ENCODE assay signal across 11 cellular contexts in genomic region chr3:98972155-98972554, GRCh38.
A peak's percentile ranks its signal among the peaks of the same experiment; 100 is the strongest.
DNase-seq lines count a peak whose midpoint lies in the region; ATAC-seq and TF ChIP-seq lines count a peak whose summit lies in the region.
"Had no signal": no experiment of that assay in that cellular context is flagged by ENCODE, and none has a peak within 500 bp of the region (broad histone marks: within the 10 kb centered on the region; RNA-seq: fewer than 3 reads in every experiment).

No MANE protein-coding gene starts in this region.

- H3K4me1 ChIP-seq in HCT116 (ENCODE audit: control insufficient read depth in 1 of 2, insufficient read depth in 2 of 2, low read length in 2 of 2), result peaks cover 73 to 86% of the 10 kb centered on the region in 2 experiments
- peaks cover 56% of the 10 kb centered on the region for H3K4me1 ChIP-seq in skeletal muscle satellite cell (ENCODE audit: control insufficient read depth, insufficient read depth, low read length)
- no peaks in the 10 kb centered on the region for H3K4me1 ChIP-seq in mucosa of descending colon (ENCODE audit: low read depth)
- H3K4me1 ChIP-seq: parathyroid adenoma, transverse colon had no signal

- ATAC-seq in HCT116 (no peak; the same call in 1 of the 2 replicates), mucosa of descending colon (no peak)

- no peaks in the 10 kb centered on the region for H3K27me3 ChIP-seq in HCT116 (ENCODE audit: insufficient read depth, low read length)
- H3K27me3 ChIP-seq in skeletal muscle satellite cell (ENCODE audit: control insufficient read depth, insufficient read depth, low read length), result no peaks in the 10 kb centered on the region
- H3K27me3 ChIP-seq: transverse colon had no signal

- H3K4me3 ChIP-seq in HCT116 (replicated peaks in 1 of 2; ENCODE audit: low read depth in 1 of 2, low read length in 2 of 2) (no peak overlapping the region), fibroblast of the aortic adventitia (ENCODE audit: low read depth, low read length) (no peak overlapping the region), skeletal muscle satellite cell (ENCODE audit: low read length) (no peak overlapping the region), mucosa of descending colon (no peak overlapping the region)
- H3K4me3 ChIP-seq: transverse colon had no signal

- no peaks in the 10 kb centered on the region for H3K36me3 ChIP-seq in HCT116 (ENCODE audit: control insufficient read depth in 1 of 2, insufficient read depth in 2 of 2, low read length in 2 of 2)
- no peaks in the 10 kb centered on the region for H3K36me3 ChIP-seq in skeletal muscle satellite cell (ENCODE audit: insufficient read depth, low read length)
- no peaks in the 10 kb centered on the region for H3K36me3 ChIP-seq in mucosa of descending colon (ENCODE audit: low read depth)
- H3K36me3 ChIP-seq: transverse colon had no signal

- peaks cover 82% of the 10 kb centered on the region for H3K79me2 ChIP-seq in HCT116 (ENCODE audit: insufficient read depth, low read length)
- H3K79me2 ChIP-seq: parathyroid adenoma had no signal

- TF ChIP-seq POLR2A in HCT116 (IDR thresholded peaks at IDR 0.05; ENCODE audit: borderline replicate concordance, extremely low read depth, insufficient read depth, insufficient read length), result no peak

- no peaks in the 10 kb centered on the region for H4K20me1 ChIP-seq in HCT116 (ENCODE audit: insufficient read depth)

- H3K9me3 ChIP-seq in HCT116 (ENCODE audit: control insufficient read depth in 1 of 2, insufficient read depth in 1 of 2, low read depth in 1 of 2, low read length in 2 of 2) (no peaks in the 10 kb centered on the region), skeletal muscle satellite cell (replicated peaks; ENCODE audit: low read length) (no peaks in the 10 kb centered on the region), mucosa of descending colon (no peaks in the 10 kb centered on the region)
- H3K9me3 ChIP-seq: transverse colon had no signal

- H3K9me2 ChIP-seq in HCT116 (ENCODE audit: insufficient read depth), result no peaks in the 10 kb centered on the region

- POLR2A ChIA-PET in HCT116 (lab: Charles Lee), result interaction anchor here (1.1 to 12.1 kb wide), 10 partner anchors 9 to 434 kb away, joined by 3 to 310 read pairs (median 7); partner anchors contain the start of gene DCBLD2

- DNase-seq in HCT116 (ENCODE audit: low read depth, low spot score), result peak; percentile 78
- DNase-seq in SW 1271 (lab: John Stamatoyannopoulos, UW), result peak; percentile 35 to 62
- peak; percentile 95 for DNase-seq in fibroblast of the aortic adventitia (ENCODE audit: low read depth)
- no peak for DNase-seq in COLO668 (lab: John Stamatoyannopoulos, UW; ENCODE audit: unreplicated experiment)
- no peak for DNase-seq in mucosa of descending colon
- DNase-seq in NCI-H2029 treated with DMSO at 0.1 percent for 48 hours (lab: John Stamatoyannopoulos, UW), result no peak
- DNase-seq: activated CD4-positive, alpha-beta T cell treated with anti-CD3 and anti-CD28 coated beads, Interleukin-2, amount 50 U/mL, for 4 hours; NCI-H446; transverse colon had no signal

- TF ChIP-seq CTCF in HCT116 (IDR thresholded peaks at IDR 0.05 in 2 of 3, conservative IDR thresholded peaks at IDR 0.05 in 1 of 3; ENCODE audit: borderline replicate concordance in 1 of 3, insufficient read depth in 1 of 3, low read depth in 2 of 3, low read length in 2 of 3) (no peak), fibroblast of the aortic adventitia (IDR thresholded peaks at IDR 0.05; ENCODE audit: insufficient read depth, low read length) (no peak), mucosa of descending colon (IDR thresholded peaks at IDR 0.05) (no peak)

- BruUV-seq in HCT116 (replicated peaks; lab: Mats Ljungman, UMichigan), result no TSS peak

- TF ChIP-seq RAD21 in HCT116 (IDR thresholded peaks at IDR 0.05; ENCODE audit: low read depth), result no peak

- RAD21 ChIA-PET in HCT116 (lab: Charles Lee; ENCODE audit: low non-redundant PET in 1 of 2, low total read pairs in 2 of 2, uncharacterized antibody in 2 of 2, unreplicated experiment in 2 of 2), result no interaction called here

- H3K27ac ChIP-seq in HCT116 (ENCODE audit: low read depth, low read length), result peak overlapping the region; percentile 97
- H3K27ac ChIP-seq: parathyroid adenoma, transverse colon had no signal

- no peak overlapping the region for H2AFZ ChIP-seq in HCT116 (ENCODE audit: low read depth, low read length, poor library complexity, severe bottlenecking)
- H2AFZ ChIP-seq: parathyroid adenoma had no signal

- CTCF ChIA-PET in HCT116 (lab: Charles Lee), result no interaction called here

- H3K9ac ChIP-seq in HCT116 (ENCODE audit: low read length) (peak overlapping the region; percentile 68), skeletal muscle satellite cell (ENCODE audit: low read depth, low read length) (peak overlapping the region; percentile 85)
- H3K9ac ChIP-seq: parathyroid adenoma had no signal

- intact Hi-C loops in HCT116 (cut with micrococcal nuclease), result no loop called here
- intact Hi-C loops in mucosa of descending colon (cut with DNase I, micrococcal nuclease), result no loop called here

- H3K4me2 ChIP-seq in HCT116 (ENCODE audit: low read length) (peak overlapping the region; percentile 56), skeletal muscle satellite cell (ENCODE audit: low read length) (peak overlapping the region; percentile 65)

TF ChIP-seq in HCT116, 20 proteins besides CTCF, POLR2A, EP300 and RAD21 (continues in another document):
- TF ChIP-seq EZH2 (IDR thresholded peaks at IDR 0.05) (no peak), FOSL1 (IDR thresholded peaks at IDR 0.05; ENCODE audit: low read depth) (0 out of 2 replicates have a peak, but pooled peaks have one; percentile 41), YY1 (IDR thresholded peaks at IDR 0.05; ENCODE audit: extremely low read depth, insufficient replicate concordance, low read depth, low read length) (peak; percentile 11), CEBPB (IDR thresholded peaks at IDR 0.05; ENCODE audit: low read depth) (peak; percentile 53), CBX3 (IDR thresholded peaks at IDR 0.05; ENCODE audit: low read depth) (peak; percentile 38; the same call in 1 of the 2 replicates), ZFX (IDR thresholded peaks at IDR 0.05) (no peak), EZH2phosphoT487 (IDR thresholded peaks at IDR 0.05; ENCODE audit: borderline replicate concordance) (no peak), ELF1 (IDR thresholded peaks at IDR 0.05; ENCODE audit: borderline replicate concordance, low read depth) (no peak), SIN3A (IDR thresholded peaks at IDR 0.05; ENCODE audit: low read depth) (no peak), TCF7L2 (IDR thresholded peaks at IDR 0.05; ENCODE audit: borderline replicate concordance, extremely low read depth, insufficient read depth, insufficient read length) (peak; percentile 75), ZNF274 (IDR thresholded peaks at IDR 0.05; ENCODE audit: low read depth, low read length) (no peak), POLR2AphosphoS5 (IDR thresholded peaks at IDR 0.05; ENCODE audit: low read depth, low read length) (peak; percentile 50; the same call in 1 of the 2 replicates)
- TF ChIP-seq, protein P1, sequence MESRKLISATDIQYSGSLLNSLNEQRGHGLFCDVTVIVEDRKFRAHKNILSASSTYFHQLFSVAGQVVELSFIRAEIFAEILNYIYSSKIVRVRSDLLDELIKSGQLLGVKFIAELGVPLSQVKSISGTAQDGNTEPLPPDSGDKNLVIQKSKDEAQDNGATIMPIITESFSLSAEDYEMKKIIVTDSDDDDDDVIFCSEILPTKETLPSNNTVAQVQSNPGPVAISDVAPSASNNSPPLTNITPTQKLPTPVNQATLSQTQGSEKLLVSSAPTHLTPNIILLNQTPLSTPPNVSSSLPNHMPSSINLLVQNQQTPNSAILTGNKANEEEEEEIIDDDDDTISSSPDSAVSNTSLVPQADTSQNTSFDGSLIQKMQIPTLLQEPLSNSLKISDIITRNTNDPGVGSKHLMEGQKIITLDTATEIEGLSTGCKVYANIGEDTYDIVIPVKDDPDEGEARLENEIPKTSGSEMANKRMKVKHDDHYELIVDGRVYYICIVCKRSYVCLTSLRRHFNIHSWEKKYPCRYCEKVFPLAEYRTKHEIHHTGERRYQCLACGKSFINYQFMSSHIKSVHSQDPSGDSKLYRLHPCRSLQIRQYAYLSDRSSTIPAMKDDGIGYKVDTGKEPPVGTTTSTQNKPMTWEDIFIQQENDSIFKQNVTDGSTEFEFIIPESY (IDR thresholded peaks at IDR 0.05; ENCODE audit: extremely low read depth, insufficient replicate concordance, low read length), result no peak
- TF ChIP-seq, protein P2, sequence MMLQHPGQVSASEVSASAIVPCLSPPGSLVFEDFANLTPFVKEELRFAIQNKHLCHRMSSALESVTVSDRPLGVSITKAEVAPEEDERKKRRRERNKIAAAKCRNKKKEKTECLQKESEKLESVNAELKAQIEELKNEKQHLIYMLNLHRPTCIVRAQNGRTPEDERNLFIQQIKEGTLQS (IDR thresholded peaks at IDR 0.05), result no peak
- TF ChIP-seq, protein P3, sequence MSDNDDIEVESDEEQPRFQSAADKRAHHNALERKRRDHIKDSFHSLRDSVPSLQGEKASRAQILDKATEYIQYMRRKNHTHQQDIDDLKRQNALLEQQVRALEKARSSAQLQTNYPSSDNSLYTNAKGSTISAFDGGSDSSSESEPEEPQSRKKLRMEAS (IDR thresholded peaks at IDR 0.05), result no peak
- TF ChIP-seq, protein P4, sequence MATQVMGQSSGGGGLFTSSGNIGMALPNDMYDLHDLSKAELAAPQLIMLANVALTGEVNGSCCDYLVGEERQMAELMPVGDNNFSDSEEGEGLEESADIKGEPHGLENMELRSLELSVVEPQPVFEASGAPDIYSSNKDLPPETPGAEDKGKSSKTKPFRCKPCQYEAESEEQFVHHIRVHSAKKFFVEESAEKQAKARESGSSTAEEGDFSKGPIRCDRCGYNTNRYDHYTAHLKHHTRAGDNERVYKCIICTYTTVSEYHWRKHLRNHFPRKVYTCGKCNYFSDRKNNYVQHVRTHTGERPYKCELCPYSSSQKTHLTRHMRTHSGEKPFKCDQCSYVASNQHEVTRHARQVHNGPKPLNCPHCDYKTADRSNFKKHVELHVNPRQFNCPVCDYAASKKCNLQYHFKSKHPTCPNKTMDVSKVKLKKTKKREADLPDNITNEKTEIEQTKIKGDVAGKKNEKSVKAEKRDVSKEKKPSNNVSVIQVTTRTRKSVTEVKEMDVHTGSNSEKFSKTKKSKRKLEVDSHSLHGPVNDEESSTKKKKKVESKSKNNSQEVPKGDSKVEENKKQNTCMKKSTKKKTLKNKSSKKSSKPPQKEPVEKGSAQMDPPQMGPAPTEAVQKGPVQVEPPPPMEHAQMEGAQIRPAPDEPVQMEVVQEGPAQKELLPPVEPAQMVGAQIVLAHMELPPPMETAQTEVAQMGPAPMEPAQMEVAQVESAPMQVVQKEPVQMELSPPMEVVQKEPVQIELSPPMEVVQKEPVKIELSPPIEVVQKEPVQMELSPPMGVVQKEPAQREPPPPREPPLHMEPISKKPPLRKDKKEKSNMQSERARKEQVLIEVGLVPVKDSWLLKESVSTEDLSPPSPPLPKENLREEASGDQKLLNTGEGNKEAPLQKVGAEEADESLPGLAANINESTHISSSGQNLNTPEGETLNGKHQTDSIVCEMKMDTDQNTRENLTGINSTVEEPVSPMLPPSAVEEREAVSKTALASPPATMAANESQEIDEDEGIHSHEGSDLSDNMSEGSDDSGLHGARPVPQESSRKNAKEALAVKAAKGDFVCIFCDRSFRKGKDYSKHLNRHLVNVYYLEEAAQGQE (IDR thresholded peaks at IDR 0.05; ENCODE audit: low read depth), result no peak

Comparison
In these comparisons a context has a peak if more than half of its experiments do, and no peak if none do; other contexts are left out.
1. DNase-seq: peak in HCT116 (single experiment), SW 1271 (2 of 2) and fibroblast of the aortic adventitia (single experiment); none in COLO668 (single experiment), mucosa of descending colon (0 of 3) and NCI-H2029 treated with DMSO at 0.1 percent for 48 hours (single experiment).